ENCODE assay signal across 20 cellular contexts in genomic region chr10:102381983-102382382, GRCh38. TPM values are rescaled to one million over a fixed set of nuclear protein-coding genes. Genes with fewer than 3 reads are reported as not detected.
DNase-seq lines count a peak whose midpoint lies in the region; ATAC-seq, FAIRE-seq and TF ChIP-seq lines count a peak whose summit lies in the region.
"Had no signal": no experiment of that assay in that cellular context is flagged by ENCODE, and none has a peak within 500 bp of the region (broad histone marks: within the 10 kb centered on the region; RNA-seq: fewer than 3 reads in every experiment).

No MANE protein-coding gene starts in this region.

- no peak overlapping the region for H3K9ac ChIP-seq in kidney (ENCODE audit: low read length in 2 of 2)

- FAIRE-seq in kidney (lab: Jason Lieb, UNC): no peak
- FAIRE-seq in HTR-8/SVneo (lab: Jason Lieb, UNC): no peak
- FAIRE-seq: A549, D721Med, G401.6, GM12892, GM19239 had no signal

- H3K4me3 ChIP-seq in HEK293 (ENCODE audit: low read depth, low read length): no peak overlapping the region
- no peak overlapping the region for H3K4me3 ChIP-seq in kidney (ENCODE audit: low read length in 2 of 2)
- no peak overlapping the region for H3K4me3 ChIP-seq in aorta (ENCODE audit: low read length in 2 of 2)
- H3K4me3 ChIP-seq: A549 had no signal

- H3K36me3 ChIP-seq in HEK293 (ENCODE audit: control insufficient read depth in 2 of 2, insufficient read depth in 1 of 2, low read length in 2 of 2): peaks cover 16 to 47% of the 10 kb centered on the region in 2 experiments; a peak in 2 of 3 replicates
- H3K36me3 ChIP-seq in kidney (ENCODE audit: control insufficient read depth in 1 of 2, insufficient read depth in 2 of 2, low read length in 2 of 2): peaks cover 20 to 28% of the 10 kb centered on the region in 2 donors
- peaks cover 0 to 15% of the 10 kb centered on the region in 2 donors for H3K36me3 ChIP-seq in aorta (ENCODE audit: control insufficient read depth in 1 of 2, insufficient read depth in 2 of 2, low read length in 1 of 2)

- H3K9me3 ChIP-seq in HEK293 (ENCODE audit: control insufficient read depth, insufficient read depth, low read depth, low read length) (no peaks in the 10 kb centered on the region), kidney (ENCODE audit: control insufficient read depth in 1 of 2, low read length in 2 of 2) (no peaks in the 10 kb centered on the region), aorta (ENCODE audit: control insufficient read depth, low read length) (no peaks in the 10 kb centered on the region)
- H3K9me3 ChIP-seq: A549, BE2C had no signal

- no peaks in the 10 kb centered on the region for H3K27me3 Mint-ChIP-seq in activated T-helper 17 cell treated with anti-CD3 and anti-CD28 coated beads, Interleukin-2, amount 50 U/mL, for 72 hours
- H3K27me3 Mint-ChIP-seq: CD4-positive, alpha-beta memory T cell had no signal

- no peak overlapping the region for H3K4me3 Mint-ChIP-seq in activated T-helper 17 cell treated with anti-CD3 and anti-CD28 coated beads, Interleukin-2, amount 50 U/mL, for 72 hours
- H3K4me3 Mint-ChIP-seq: CD4-positive, alpha-beta memory T cell had no signal

- no peaks in the 10 kb centered on the region for H3K27me3 ChIP-seq in aorta (ENCODE audit: control insufficient read depth in 1 of 2, insufficient read depth in 2 of 2, low read length in 1 of 2)
- H3K27me3 ChIP-seq: BE2C had no signal

- H3K27ac ChIP-seq in HEK293 (ENCODE audit: extremely low read depth, low read depth, low read length): no peak overlapping the region
- H3K27ac ChIP-seq in kidney (ENCODE audit: low read depth in 2 of 2, low read length in 2 of 2): no peak overlapping the region
- H3K27ac ChIP-seq in aorta (ENCODE audit: low read depth in 1 of 2, low read length in 2 of 2): no peak overlapping the region
- H3K27ac ChIP-seq: A549, C4-2B had no signal

- WGBS in aorta, 2 donors: 92% methylated on average over 9 of the region's 9 CpGs

- H3K36me3 Mint-ChIP-seq in activated T-helper 17 cell treated with anti-CD3 and anti-CD28 coated beads, Interleukin-2, amount 50 U/mL, for 72 hours (ENCODE audit: low read depth): peaks cover 57% of the 10 kb centered on the region

- H3K27ac Mint-ChIP-seq in activated T-helper 17 cell treated with anti-CD3 and anti-CD28 coated beads, Interleukin-2, amount 50 U/mL, for 72 hours: peak overlapping the region; percentile 54

- intact Hi-C loops in kidney (cut with DNase I) (no loop called here), aorta (cut with DNase I) (no loop called here)

- CTCF ChIA-PET in HEK293 (lab: Yijun Ruan, JAX): interaction anchor here (0.7 to 5.3 kb wide), 5 partner anchors 12 to 201 kb away, joined by 3 to 38 read pairs (median 3); no protein-coding TSS in a partner anchor

- DNase-seq in kidney (peak; percentile 69), aorta (no peak), HTR-8/SVneo (ENCODE audit: insufficient read length, low spot score) (no peak)
- DNase-seq: BE2C; CD4-positive, alpha-beta memory T cell; COR-L47; DMS153; DMS79 treated with DMSO at 0.1 percent for 48 hours; EL; IMR-90 had no signal

- H3K4me1 Mint-ChIP-seq in activated T-helper 17 cell treated with anti-CD3 and anti-CD28 coated beads, Interleukin-2, amount 50 U/mL, for 72 hours: no peaks in the 10 kb centered on the region

- H3K4me1 ChIP-seq in HEK293 (ENCODE audit: control insufficient read depth, insufficient read depth, low read length) (0 out of 2 replicates have a peak, but pooled peaks cover 2% of the 10 kb centered on the region), kidney (ENCODE audit: control insufficient read depth in 1 of 2, insufficient read depth in 1 of 2, low read depth in 1 of 2, low read length in 2 of 2) (peaks cover 0 to 3% of the 10 kb centered on the region in 2 donors), aorta (ENCODE audit: control insufficient read depth in 1 of 2, insufficient read depth in 2 of 2, low read length in 2 of 2) (no peaks in the 10 kb centered on the region)
- H3K4me1 ChIP-seq: A549, BE2C had no signal

- POLR2A ChIA-PET in HEK293 (lab: Yijun Ruan, JAX): no interaction called here

- no peaks in the 10 kb centered on the region for H3K9me3 Mint-ChIP-seq in activated T-helper 17 cell treated with anti-CD3 and anti-CD28 coated beads, Interleukin-2, amount 50 U/mL, for 72 hours
- H3K9me3 Mint-ChIP-seq: CD4-positive, alpha-beta memory T cell had no signal

- ATAC-seq in activated T-helper 17 cell treated with anti-CD3 and anti-CD28 coated beads, Interleukin-2, amount 50 U/mL, for 72 hours (replicated peaks): no peak
- ATAC-seq in aorta (ENCODE audit: low FRiP score): peak; percentile 39
- no peak for ATAC-seq in GM18511 (IDR thresholded peaks at IDR 0.05; ENCODE audit: unreplicated experiment)
- ATAC-seq: A549, HCT116 had no signal

- TF ChIP-seq CTCF in HEK293 (tag by site-specific recombination; IDR thresholded peaks at IDR 0.05): no peak
- no peak for TF ChIP-seq CTCF in kidney (IDR thresholded peaks at IDR 0.05; ENCODE audit: borderline replicate concordance, extremely low read depth, insufficient read depth)

TF ChIP-seq in HEK293, 187 proteins besides CTCF, POLR2A, EP300 and RAD21:
- no peak for TF ChIP-seq ZNF501 (tag by site-specific recombination; IDR thresholded peaks at IDR 0.05)
- no peak for TF ChIP-seq GLIS2 (tag by site-specific recombination; IDR thresholded peaks at IDR 0.05)
- TF ChIP-seq KLF9 (tag by site-specific recombination; IDR thresholded peaks at IDR 0.05; ENCODE audit: low read depth): 0 out of 2 replicates have a peak, but pooled peaks have one; percentile 31
- TF ChIP-seq EGR2 (tag by site-specific recombination; IDR thresholded peaks at IDR 0.05; ENCODE audit: low read depth): peak; percentile 21; the same call in 1 of the 2 replicates
- no peak for TF ChIP-seq ZNF561 (tag by site-specific recombination; IDR thresholded peaks at IDR 0.05; ENCODE audit: borderline replicate concordance)
- TF ChIP-seq ZNF132 (tag by site-specific recombination; IDR thresholded peaks at IDR 0.05; ENCODE audit: borderline replicate concordance): no peak
- no peak for TF ChIP-seq ZNF366 (tag by site-specific recombination; conservative IDR thresholded peaks at IDR 0.05)
- TF ChIP-seq KLF1 (tag by site-specific recombination; IDR thresholded peaks at IDR 0.05): peak; percentile 62; the same call in 1 of the 2 replicates
- TF ChIP-seq ZNF48 (tag by site-specific recombination; IDR thresholded peaks at IDR 0.05): no peak

RNA-seq across cellular contexts. Expression of gene NFKB2, which starts 13.5 kb away (rescaled TPM):
- 100 to 1,000 TPM; 192 to 372 TPM for total RNA-seq in activated T-helper 17 cell treated with anti-CD3 and anti-CD28 coated beads, Interleukin-2, amount 50 U/mL, for 72 hours
- 62.7 TPM for total RNA-seq in kidney
- 14.0 TPM for polyA plus RNA-seq in kidney (ENCODE audit: insufficient read depth, low read depth, low replicate concordance)
- total RNA-seq in aorta: 10 to 100 TPM; 48.4 to 63.3 TPM
- 10 to 100 TPM in 1 of 2 donors, 1 to 10 TPM in 1; 9.8 to 43.4 TPM for polyA plus RNA-seq in aorta

RNA-seq across cellular contexts. Expression of gene PSD, which starts 36.6 kb away (rescaled TPM):
- 1 to 10 TPM; 3.0 to 8.0 TPM for total RNA-seq in activated T-helper 17 cell treated with anti-CD3 and anti-CD28 coated beads, Interleukin-2, amount 50 U/mL, for 72 hours
- total RNA-seq in kidney (2.2 TPM), aorta (1 to 10 TPM in 1 of 2 donors, under 1 TPM in 1; 0.16 to 1.4 TPM)
- polyA plus RNA-seq in kidney (ENCODE audit: insufficient read depth, low read depth, low replicate concordance) (1.2 TPM), aorta (under 1 TPM; 0.25 to 0.33 TPM)

RNA-seq across cellular contexts. Expression of gene FBXL15, which starts 38.7 kb away (rescaled TPM):
- 10 to 100 TPM; 12.6 to 15.4 TPM for total RNA-seq in activated T-helper 17 cell treated with anti-CD3 and anti-CD28 coated beads, Interleukin-2, amount 50 U/mL, for 72 hours
- 17.9 TPM for total RNA-seq in kidney
- polyA plus RNA-seq in kidney (ENCODE audit: insufficient read depth, low read depth, low replicate concordance): 28.0 TPM
- total RNA-seq in aorta: 10 to 100 TPM in 1 of 2 donors, 1 to 10 TPM in 1; 8.7 to 12.1 TPM
- 10 to 100 TPM in 1 of 2 donors, 1 to 10 TPM in 1; 7.0 to 30.5 TPM for polyA plus RNA-seq in aorta

RNA-seq across cellular contexts. Expression of gene CUEDC2, which starts 50.4 kb away (rescaled TPM):
- total RNA-seq in activated T-helper 17 cell treated with anti-CD3 and anti-CD28 coated beads, Interleukin-2, amount 50 U/mL, for 72 hours: 10 to 100 TPM; 53.3 to 58.5 TPM
- 50.9 TPM for total RNA-seq in kidney
- polyA plus RNA-seq in kidney (ENCODE audit: insufficient read depth, low read depth, low replicate concordance): 117 TPM
- total RNA-seq in aorta: 10 to 100 TPM; 40.6 to 48.2 TPM
- 10 to 100 TPM; 55.3 to 80.2 TPM for polyA plus RNA-seq in aorta
